In genomic region chr6:169092375-169092774, GRCh38 we compare ENCODE assay signal across 10 cellular contexts.
DNase-seq lines count a peak whose midpoint lies in the region; ATAC-seq and TF ChIP-seq lines count a peak whose summit lies in the region.
"Had no signal": no experiment of that assay in that cellular context is flagged by ENCODE, and none has a peak within 500 bp of the region (broad histone marks: within the 10 kb centered on the region; RNA-seq: fewer than 3 reads in every experiment).

No MANE protein-coding gene starts in this region.

- no peaks in the 10 kb centered on the region for H3K9me3 ChIP-seq in CD8-positive, alpha-beta T cell (ENCODE audit: low read length)

- H3K4me3 ChIP-seq in CD8-positive, alpha-beta T cell (ENCODE audit: low read depth, low read length) = no peak overlapping the region

- H3K27ac Mint-ChIP-seq in type B pancreatic cell = no peak overlapping the region
- H3K27ac Mint-ChIP-seq in CD8-positive, alpha-beta T cell = no peak overlapping the region
- H3K27ac Mint-ChIP-seq: activated CD8-positive, alpha-beta memory T cell treated with anti-CD3 and anti-CD28 coated beads, Interleukin-2, amount 10 ng/mL, durations not matched to agents 7 days and 5 days had no signal

- no peaks in the 10 kb centered on the region for H3K27me3 Mint-ChIP-seq in type B pancreatic cell
- peaks cover 5% of the 10 kb centered on the region for H3K27me3 Mint-ChIP-seq in CD8-positive, alpha-beta T cell (ENCODE audit: low read depth)
- H3K27me3 Mint-ChIP-seq: activated CD8-positive, alpha-beta memory T cell treated with anti-CD3 and anti-CD28 coated beads, Interleukin-2, amount 10 ng/mL, durations not matched to agents 7 days and 5 days had no signal

- peaks cover 5% of the 10 kb centered on the region for H3K4me1 Mint-ChIP-seq in type B pancreatic cell (ENCODE audit: unreplicated experiment)
- H3K4me1 Mint-ChIP-seq in CD8-positive, alpha-beta T cell (ENCODE audit: low read depth) = no peaks in the 10 kb centered on the region
- H3K4me1 Mint-ChIP-seq: activated CD8-positive, alpha-beta memory T cell treated with anti-CD3 and anti-CD28 coated beads, Interleukin-2, amount 10 ng/mL, durations not matched to agents 7 days and 5 days had no signal

- intact Hi-C loops in CD8-positive, alpha-beta T cell (cut with DNase I, micrococcal nuclease) = no loop called here

- POLR2A ChIA-PET in CD8-positive, alpha-beta T cell (lab: Charles Lee) = no interaction called here

- H3K27ac ChIP-seq in CD8-positive, alpha-beta T cell (ENCODE audit: low read depth, low read length) = no peak overlapping the region

- peaks cover 11% of the 10 kb centered on the region for H3K9me3 Mint-ChIP-seq in type B pancreatic cell
- H3K9me3 Mint-ChIP-seq in CD8-positive, alpha-beta T cell = peaks cover 9% of the 10 kb centered on the region

- no peaks in the 10 kb centered on the region for H3K36me3 Mint-ChIP-seq in type B pancreatic cell
- no peaks in the 10 kb centered on the region for H3K36me3 Mint-ChIP-seq in CD8-positive, alpha-beta T cell
- H3K36me3 Mint-ChIP-seq: activated CD8-positive, alpha-beta memory T cell treated with anti-CD3 and anti-CD28 coated beads, Interleukin-2, amount 10 ng/mL, durations not matched to agents 7 days and 5 days had no signal

- H3K27me3 ChIP-seq in CD8-positive, alpha-beta T cell (ENCODE audit: insufficient read depth, low read length) = no peaks in the 10 kb centered on the region

- TF ChIP-seq CTCF in type B pancreatic cell (conservative IDR thresholded peaks at IDR 0.05) = no peak
- no peak for TF ChIP-seq CTCF in CD8-positive, alpha-beta T cell (IDR thresholded peaks at IDR 0.05)

- CTCF ChIA-PET in CD8-positive, alpha-beta T cell (lab: Charles Lee) = no interaction called here

- H3K4me1 ChIP-seq in CD8-positive, alpha-beta T cell (ENCODE audit: insufficient read depth, low read length) = no peaks in the 10 kb centered on the region

- no peaks in the 10 kb centered on the region for H3K36me3 ChIP-seq in CD8-positive, alpha-beta T cell (ENCODE audit: insufficient read depth, low read length)

- ATAC-seq in GM19043 (IDR thresholded peaks at IDR 0.05; ENCODE audit: low read depth, unreplicated experiment) = peak; percentile 90
- ATAC-seq in HG02623 (IDR thresholded peaks at IDR 0.05; ENCODE audit: unreplicated experiment) = peak; percentile 74
- ATAC-seq in HG02981 (IDR thresholded peaks at IDR 0.05; ENCODE audit: unreplicated experiment) = no peak
- no peak for ATAC-seq in CD8-positive, alpha-beta T cell
- ATAC-seq: activated CD8-positive, alpha-beta memory T cell treated with anti-CD3 and anti-CD28 coated beads, Interleukin-2, amount 10 ng/mL, durations not matched to agents 7 days and 5 days; right cardiac atrium had no signal

- DNase-seq in NCI-H2029 treated with DMSO at 0.1 percent for 48 hours (lab: John Stamatoyannopoulos, UW) (peak; percentile 86), left kidney (ENCODE audit: low read depth, low spot score) (peak; percentile 71), type B pancreatic cell (ENCODE audit: extremely low spot score, unreplicated experiment) (no peak)
- no peak for DNase-seq in CD8-positive, alpha-beta T cell
- DNase-seq: activated CD8-positive, alpha-beta memory T cell treated with anti-CD3 and anti-CD28 coated beads, Interleukin-2, amount 10 ng/mL, durations not matched to agents 7 days and 5 days; right cardiac atrium; SK-N-SH had no signal

- no peak overlapping the region for H3K4me3 Mint-ChIP-seq in type B pancreatic cell
- H3K4me3 Mint-ChIP-seq in CD8-positive, alpha-beta T cell = no peak overlapping the region
- H3K4me3 Mint-ChIP-seq: activated CD8-positive, alpha-beta memory T cell treated with anti-CD3 and anti-CD28 coated beads, Interleukin-2, amount 10 ng/mL, durations not matched to agents 7 days and 5 days had no signal

Comparison
In these comparisons a context has a peak if more than half of its experiments do, and no peak if none do; other contexts are left out.
1. ATAC-seq: peak in GM19043 (single experiment) and HG02623 (single experiment); none in HG02981 (single experiment) and CD8-positive, alpha-beta T cell (single experiment).
2. DNase-seq: peak in NCI-H2029 treated with DMSO at 0.1 percent for 48 hours (single experiment) and left kidney (single experiment); none in type B pancreatic cell (single experiment) and CD8-positive, alpha-beta T cell (0 of 7).